8 cellular contexts compared by ENCODE assay signal in the genomic region with DNA sequence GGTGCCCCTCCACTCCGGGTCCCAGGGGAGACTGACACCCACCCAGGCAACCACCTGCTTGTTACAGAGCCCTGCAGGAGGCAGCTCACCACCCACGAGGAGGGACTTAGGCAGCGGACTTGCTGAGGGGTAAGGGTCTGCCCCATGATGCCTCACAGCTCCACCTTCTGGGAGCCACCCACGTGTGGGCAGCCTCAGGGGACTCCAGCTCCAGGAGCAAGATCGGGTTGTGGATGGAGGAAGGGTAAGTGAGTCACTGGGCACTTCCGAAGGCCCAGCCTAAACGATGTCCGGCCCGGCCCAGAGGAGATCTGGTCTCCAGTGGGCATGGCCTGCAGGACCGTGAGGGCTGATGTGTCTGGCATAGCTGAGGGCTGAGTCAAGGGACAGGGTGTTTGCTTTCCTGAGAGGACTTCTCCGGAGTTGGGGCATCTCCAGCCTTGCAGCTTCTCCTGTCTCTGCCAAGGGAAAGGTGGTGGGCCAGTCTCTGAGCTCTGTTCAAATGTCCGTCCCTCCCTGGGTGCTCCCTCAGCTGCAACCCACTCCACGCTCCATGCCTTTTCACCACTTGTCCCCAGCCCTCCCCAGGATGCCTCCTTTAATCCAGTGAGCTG. TPM values are rescaled to one million over a fixed set of nuclear protein-coding genes. Genes with fewer than 3 reads are reported as not detected.
A peak's percentile ranks its signal among the peaks of the same experiment; 100 is the strongest.
DNase-seq lines count a peak whose midpoint lies in the region; ATAC-seq and TF ChIP-seq lines count a peak whose summit lies in the region.

No MANE protein-coding gene starts in this region.

- peaks cover 0 to 7% (median 4%) of the 10 kb centered on the region in 3 donors for H3K27me3 Mint-ChIP-seq in CD14-positive monocyte (ENCODE audit: low read depth in 3 of 3)
- H3K27me3 Mint-ChIP-seq in WTC11 (ENCODE audit: low read depth) = no peaks in the 10 kb centered on the region

- H3K36me3 ChIP-seq in OCI-LY1 (ENCODE audit: insufficient read depth, low read length) = no peaks in the 10 kb centered on the region

- H3F3A ChIP-seq in OCI-LY1 (ENCODE audit: insufficient read depth, low read length) = no peaks in the 10 kb centered on the region

- H2AFZ ChIP-seq in OCI-LY1 (ENCODE audit: low read length) = no peak overlapping the region

- peaks cover 17% of the 10 kb centered on the region for H3K4me1 ChIP-seq in OCI-LY1 (ENCODE audit: insufficient read depth, low read length, severe bottlenecking)

- no peaks in the 10 kb centered on the region for H3K9me3 ChIP-seq in OCI-LY1 (ENCODE audit: low read length)

- H4K20me1 ChIP-seq in OCI-LY1 (ENCODE audit: insufficient read depth, low read length) = no peaks in the 10 kb centered on the region

- H3K27ac ChIP-seq in OCI-LY1 (ENCODE audit: low read depth, low read length, poor library complexity, severe bottlenecking) = no peak overlapping the region

- H3K4me2 ChIP-seq in OCI-LY1 (ENCODE audit: low read length) = peak overlapping the region; percentile 65; the same call in 1 of the 2 replicates

- no peak overlapping the region for H3K9ac ChIP-seq in OCI-LY1 (ENCODE audit: low read length)

- peak; percentile 72 for ATAC-seq in esophagus mucosa
- ATAC-seq in sciatic nerve = peak; percentile 3
- no peak for ATAC-seq in GM19035 (IDR thresholded peaks at IDR 0.05; ENCODE audit: unreplicated experiment)
- ATAC-seq in WTC11 = no peak

- peak; percentile 65 for DNase-seq in CD14-positive monocyte (ENCODE audit: low spot score)
- DNase-seq in sciatic nerve (ENCODE audit: low spot score) = no peak
- DNase-seq in middle frontal gyrus (ENCODE audit: extremely low spot score, low spot score) = no peak
- no peak for DNase-seq in GDM1 (lab: John Stamatoyannopoulos, UW)
- DNase-seq in WTC11 (ENCODE audit: low spot score) = no peak

- POLR2A ChIA-PET in WTC11 (lab: Charles Lee) = no interaction called here

- H3K36me3 Mint-ChIP-seq in CD14-positive monocyte = peaks cover 4 to 6% of the 10 kb centered on the region in 2 donors
- no peaks in the 10 kb centered on the region for H3K36me3 Mint-ChIP-seq in WTC11

- H3K27me3 ChIP-seq in OCI-LY1 (ENCODE audit: insufficient read depth, low read length) = no peaks in the 10 kb centered on the region; the same call in 1 of the 2 replicates

- no peaks in the 10 kb centered on the region for H3K79me2 ChIP-seq in OCI-LY1 (ENCODE audit: insufficient read depth, low read length)

- CTCF ChIA-PET in WTC11 (lab: Charles Lee) = interaction anchor here (0.7 to 7.8 kb wide), 19 partner anchors 8 to 354 kb away, joined by 3 to 129 read pairs (median 5); a partner anchor contains a TSS

- H3K9me3 Mint-ChIP-seq in CD14-positive monocyte (peaks cover 0 to 3% (median 0%) of the 10 kb centered on the region in 7 donors), WTC11 (peaks cover 7% of the 10 kb centered on the region; the same call in 1 of the 2 replicates)

- peaks cover 61% of the 10 kb centered on the region for H3K4me1 Mint-ChIP-seq in CD14-positive monocyte
- peaks cover 10% of the 10 kb centered on the region for H3K4me1 Mint-ChIP-seq in WTC11

- TF ChIP-seq CTCF in CD14-positive monocyte (IDR thresholded peaks at IDR 0.05) = no peak
- no peak for TF ChIP-seq CTCF in OCI-LY1 (IDR thresholded peaks at IDR 0.05; ENCODE audit: low read length)
- TF ChIP-seq CTCF in WTC11 (IDR thresholded peaks at IDR 0.05) = no peak

- intact Hi-C loops in CD14-positive monocyte (cut with micrococcal nuclease) = loop anchor here (1.0 to 5.0 kb wide), 6 partner anchors 33 to 107 kb away; a partner anchor contains a TSS
- intact Hi-C loops in sciatic nerve (cut with DNase I) = loop anchor here (5.0 kb wide), 1 partner anchor 52 kb away; no protein-coding TSS in a partner anchor

- H3K4me3 ChIP-seq in OCI-LY1 (ENCODE audit: low read depth, low read length, poor library complexity, severe bottlenecking) = no peak overlapping the region

- H3K27ac Mint-ChIP-seq in CD14-positive monocyte (peak overlapping the region; percentile 83 to 94 (median 91)), WTC11 (no peak overlapping the region)

- no peaks in the 10 kb centered on the region for H3K9me2 ChIP-seq in OCI-LY1 (ENCODE audit: low read depth, low read length)

- H3K4me3 Mint-ChIP-seq in CD14-positive monocyte (peak overlapping the region; percentile 58 to 82), WTC11 (no peak overlapping the region)

TF ChIP-seq in WTC11, 78 proteins besides CTCF, POLR2A, EP300 and RAD21:
- TF ChIP-seq ZNF396 (CRISPR knock-in tag; IDR thresholded peaks at IDR 0.05; ENCODE audit: borderline replicate concordance) = no peak
- no peak for TF ChIP-seq JUN (CRISPR knock-in tag; IDR thresholded peaks at IDR 0.05)
- no peak for TF ChIP-seq TP53 (CRISPR knock-in tag; IDR thresholded peaks at IDR 0.05)
- TF ChIP-seq TEAD1 (CRISPR knock-in tag; IDR thresholded peaks at IDR 0.05) = no peak
- TF ChIP-seq, protein P1, sequence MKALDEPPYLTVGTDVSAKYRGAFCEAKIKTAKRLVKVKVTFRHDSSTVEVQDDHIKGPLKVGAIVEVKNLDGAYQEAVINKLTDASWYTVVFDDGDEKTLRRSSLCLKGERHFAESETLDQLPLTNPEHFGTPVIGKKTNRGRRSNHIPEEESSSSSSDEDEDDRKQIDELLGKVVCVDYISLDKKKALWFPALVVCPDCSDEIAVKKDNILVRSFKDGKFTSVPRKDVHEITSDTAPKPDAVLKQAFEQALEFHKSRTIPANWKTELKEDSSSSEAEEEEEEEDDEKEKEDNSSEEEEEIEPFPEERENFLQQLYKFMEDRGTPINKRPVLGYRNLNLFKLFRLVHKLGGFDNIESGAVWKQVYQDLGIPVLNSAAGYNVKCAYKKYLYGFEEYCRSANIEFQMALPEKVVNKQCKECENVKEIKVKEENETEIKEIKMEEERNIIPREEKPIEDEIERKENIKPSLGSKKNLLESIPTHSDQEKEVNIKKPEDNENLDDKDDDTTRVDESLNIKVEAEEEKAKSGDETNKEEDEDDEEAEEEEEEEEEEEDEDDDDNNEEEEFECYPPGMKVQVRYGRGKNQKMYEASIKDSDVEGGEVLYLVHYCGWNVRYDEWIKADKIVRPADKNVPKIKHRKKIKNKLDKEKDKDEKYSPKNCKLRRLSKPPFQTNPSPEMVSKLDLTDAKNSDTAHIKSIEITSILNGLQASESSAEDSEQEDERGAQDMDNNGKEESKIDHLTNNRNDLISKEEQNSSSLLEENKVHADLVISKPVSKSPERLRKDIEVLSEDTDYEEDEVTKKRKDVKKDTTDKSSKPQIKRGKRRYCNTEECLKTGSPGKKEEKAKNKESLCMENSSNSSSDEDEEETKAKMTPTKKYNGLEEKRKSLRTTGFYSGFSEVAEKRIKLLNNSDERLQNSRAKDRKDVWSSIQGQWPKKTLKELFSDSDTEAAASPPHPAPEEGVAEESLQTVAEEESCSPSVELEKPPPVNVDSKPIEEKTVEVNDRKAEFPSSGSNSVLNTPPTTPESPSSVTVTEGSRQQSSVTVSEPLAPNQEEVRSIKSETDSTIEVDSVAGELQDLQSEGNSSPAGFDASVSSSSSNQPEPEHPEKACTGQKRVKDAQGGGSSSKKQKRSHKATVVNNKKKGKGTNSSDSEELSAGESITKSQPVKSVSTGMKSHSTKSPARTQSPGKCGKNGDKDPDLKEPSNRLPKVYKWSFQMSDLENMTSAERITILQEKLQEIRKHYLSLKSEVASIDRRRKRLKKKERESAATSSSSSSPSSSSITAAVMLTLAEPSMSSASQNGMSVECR (CRISPR knock-in tag; IDR thresholded peaks at IDR 0.05; ENCODE audit: borderline replicate concordance) = no peak
- no peak for TF ChIP-seq ETV6 (CRISPR knock-in tag; IDR thresholded peaks at IDR 0.05)
- TF ChIP-seq, protein P2, sequence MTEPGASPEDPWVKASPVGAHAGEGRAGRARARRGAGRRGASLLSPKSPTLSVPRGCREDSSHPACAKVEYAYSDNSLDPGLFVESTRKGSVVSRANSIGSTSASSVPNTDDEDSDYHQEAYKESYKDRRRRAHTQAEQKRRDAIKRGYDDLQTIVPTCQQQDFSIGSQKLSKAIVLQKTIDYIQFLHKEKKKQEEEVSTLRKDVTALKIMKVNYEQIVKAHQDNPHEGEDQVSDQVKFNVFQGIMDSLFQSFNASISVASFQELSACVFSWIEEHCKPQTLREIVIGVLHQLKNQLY (CRISPR knock-in tag; IDR thresholded peaks at IDR 0.05) = no peak
- no peak for TF ChIP-seq MXD4 (CRISPR knock-in tag; IDR thresholded peaks at IDR 0.05; ENCODE audit: borderline replicate concordance)
- no peak for TF ChIP-seq SMAD3 (CRISPR knock-in tag; IDR thresholded peaks at IDR 0.05; ENCODE audit: borderline replicate concordance)
- TF ChIP-seq, protein P3, sequence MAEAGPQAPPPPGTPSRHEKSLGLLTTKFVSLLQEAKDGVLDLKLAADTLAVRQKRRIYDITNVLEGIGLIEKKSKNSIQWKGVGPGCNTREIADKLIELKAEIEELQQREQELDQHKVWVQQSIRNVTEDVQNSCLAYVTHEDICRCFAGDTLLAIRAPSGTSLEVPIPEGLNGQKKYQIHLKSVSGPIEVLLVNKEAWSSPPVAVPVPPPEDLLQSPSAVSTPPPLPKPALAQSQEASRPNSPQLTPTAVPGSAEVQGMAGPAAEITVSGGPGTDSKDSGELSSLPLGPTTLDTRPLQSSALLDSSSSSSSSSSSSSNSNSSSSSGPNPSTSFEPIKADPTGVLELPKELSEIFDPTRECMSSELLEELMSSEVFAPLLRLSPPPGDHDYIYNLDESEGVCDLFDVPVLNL (CRISPR knock-in tag; IDR thresholded peaks at IDR 0.05; ENCODE audit: borderline replicate concordance, low read depth) = no peak
TF ChIP-seq in WTC11: peak in this region for 0.

RNA-seq across cellular contexts. Expression of a gene that starts 32.3 kb away (rescaled TPM):
- 10 to 100 TPM in 1 of 2 donors, 1 to 10 TPM in 1; 2.8 to 12.7 TPM for polyA plus RNA-seq in CD14-positive monocyte
- total RNA-seq in esophagus mucosa (44.3 TPM), sciatic nerve (12.3 TPM), WTC11 (2021) (0.94 to 1.2 TPM (median 1.2 TPM) in 3 replicates)

RNA-seq across cellular contexts. Expression of a gene that starts 43.7 kb away (rescaled TPM):
- polyA plus RNA-seq in CD14-positive monocyte = 10 to 100 TPM; 14.5 to 16.6 TPM
- total RNA-seq in esophagus mucosa = 7.3 TPM
- total RNA-seq in sciatic nerve = 64.7 TPM
- total RNA-seq in WTC11 (2021) = 8.4 to 10.1 TPM (median 8.8 TPM) in 3 replicates

Comparison
In these comparisons a context has a peak if more than half of its experiments do, and no peak if none do; other contexts are left out.
1. ATAC-seq: peak in esophagus mucosa (single experiment) and sciatic nerve (single experiment); none in GM19035 (single experiment) and WTC11 (single experiment).